Comparison of ENCODE assay signal across 8 cellular contexts in genomic region chr6:136822051-136822378, GRCh38. TPM values are rescaled to one million over a fixed set of nuclear protein-coding genes. Genes with fewer than 3 reads are reported as not detected.
DNase-seq lines count a peak whose midpoint lies in the region; ATAC-seq and TF ChIP-seq lines count a peak whose summit lies in the region.

No MANE protein-coding gene starts in this region.

- peak; percentile 50 for DNase-seq in NCI-H345 (lab: John Stamatoyannopoulos, UW)
- DNase-seq in NCI-H345 treated with DMSO at 0.1 percent for 48 hours (lab: John Stamatoyannopoulos, UW; ENCODE audit: unreplicated experiment) = no peak
- DNase-seq in fibroblast of gingiva (ENCODE audit: low read depth) = peak; percentile 53
- peak; percentile 29 for DNase-seq in occipital lobe (lab: John Stamatoyannopoulos, UW)
- no peak for DNase-seq in Ammon's horn (ENCODE audit: low spot score)
- no peak for DNase-seq in NCI-H226

- peak overlapping the region; percentile 57 for H3K4me3 ChIP-seq in WI38 (ENCODE audit: low read depth, low read length)

- TF ChIP-seq CTCF in WI38 (IDR thresholded peaks at IDR 0.05; ENCODE audit: low read depth, low read length) = no peak

- ATAC-seq in HG02938 (IDR thresholded peaks at IDR 0.05; ENCODE audit: unreplicated experiment) = peak; percentile 5

RNA-seq across cellular contexts. Expression of gene PEX7, which starts 0.4 kb away (rescaled TPM):
- 8.3 TPM for total RNA-seq in occipital lobe

RNA-seq across cellular contexts. Expression of gene MAP3K5, which starts 29.7 kb away (rescaled TPM):
- 9.8 TPM for total RNA-seq in occipital lobe

Comparison
In these comparisons a context has a peak if more than half of its experiments do, and no peak if none do; other contexts are left out.
1. DNase-seq: peak in NCI-H345 (single experiment), fibroblast of gingiva (single experiment) and occipital lobe (single experiment); none in NCI-H345 treated with DMSO at 0.1 percent for 48 hours (single experiment), Ammon's horn (single experiment) and NCI-H226 (single experiment).